In genomic region chr1:226062558-226063361, GRCh38 we compare ENCODE assay signal across 1 cellular context.
A peak's percentile ranks its signal among the peaks of the same experiment; 100 is the strongest.
TF ChIP-seq lines count a peak whose summit lies in the region.

Gene H3-3A (plus strand): TSS chr1:226062716. CDS start chr1:226064352, 1,636 bp downstream.

TF ChIP-seq in GM23338, 12 proteins besides CTCF, POLR2A, EP300 and RAD21:
- TF ChIP-seq POLR2AphosphoS5 (IDR thresholded peaks at IDR 0.05; ENCODE audit: low read depth): peak; percentile 84
- TF ChIP-seq NANOG (IDR thresholded peaks at IDR 0.05; ENCODE audit: borderline replicate concordance): no peak
- no peak for TF ChIP-seq CREB1 (CRISPR knock-in tag; IDR thresholded peaks at IDR 0.05; ENCODE audit: low read depth)
